ENCODE assay signal across 1 cellular context in the genomic region with DNA sequence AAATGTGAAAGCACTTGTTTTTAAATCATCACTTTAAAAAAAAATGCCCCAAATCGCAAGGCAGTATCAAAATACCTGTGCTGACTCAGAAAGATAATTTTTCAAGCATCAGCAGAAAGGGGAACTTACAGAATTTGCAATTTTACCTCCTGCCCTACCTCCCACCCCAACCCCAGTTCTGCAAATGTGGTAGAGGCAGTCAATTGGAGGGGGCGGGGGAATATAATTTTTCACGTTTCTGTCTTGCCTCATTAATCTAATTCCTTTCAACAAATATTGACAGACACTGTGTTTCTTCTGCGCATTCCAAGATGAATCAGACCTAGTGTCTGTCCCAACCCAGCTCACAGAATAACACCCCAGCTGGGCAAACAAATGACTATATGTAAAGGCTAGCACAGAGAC.
TF ChIP-seq lines count a peak whose summit lies in the region.

No MANE protein-coding gene starts in this region.

TF ChIP-seq in GM12878, 131 proteins besides CTCF, POLR2A, EP300 and RAD21 (continued from another document):
- TF ChIP-seq, protein P1, sequence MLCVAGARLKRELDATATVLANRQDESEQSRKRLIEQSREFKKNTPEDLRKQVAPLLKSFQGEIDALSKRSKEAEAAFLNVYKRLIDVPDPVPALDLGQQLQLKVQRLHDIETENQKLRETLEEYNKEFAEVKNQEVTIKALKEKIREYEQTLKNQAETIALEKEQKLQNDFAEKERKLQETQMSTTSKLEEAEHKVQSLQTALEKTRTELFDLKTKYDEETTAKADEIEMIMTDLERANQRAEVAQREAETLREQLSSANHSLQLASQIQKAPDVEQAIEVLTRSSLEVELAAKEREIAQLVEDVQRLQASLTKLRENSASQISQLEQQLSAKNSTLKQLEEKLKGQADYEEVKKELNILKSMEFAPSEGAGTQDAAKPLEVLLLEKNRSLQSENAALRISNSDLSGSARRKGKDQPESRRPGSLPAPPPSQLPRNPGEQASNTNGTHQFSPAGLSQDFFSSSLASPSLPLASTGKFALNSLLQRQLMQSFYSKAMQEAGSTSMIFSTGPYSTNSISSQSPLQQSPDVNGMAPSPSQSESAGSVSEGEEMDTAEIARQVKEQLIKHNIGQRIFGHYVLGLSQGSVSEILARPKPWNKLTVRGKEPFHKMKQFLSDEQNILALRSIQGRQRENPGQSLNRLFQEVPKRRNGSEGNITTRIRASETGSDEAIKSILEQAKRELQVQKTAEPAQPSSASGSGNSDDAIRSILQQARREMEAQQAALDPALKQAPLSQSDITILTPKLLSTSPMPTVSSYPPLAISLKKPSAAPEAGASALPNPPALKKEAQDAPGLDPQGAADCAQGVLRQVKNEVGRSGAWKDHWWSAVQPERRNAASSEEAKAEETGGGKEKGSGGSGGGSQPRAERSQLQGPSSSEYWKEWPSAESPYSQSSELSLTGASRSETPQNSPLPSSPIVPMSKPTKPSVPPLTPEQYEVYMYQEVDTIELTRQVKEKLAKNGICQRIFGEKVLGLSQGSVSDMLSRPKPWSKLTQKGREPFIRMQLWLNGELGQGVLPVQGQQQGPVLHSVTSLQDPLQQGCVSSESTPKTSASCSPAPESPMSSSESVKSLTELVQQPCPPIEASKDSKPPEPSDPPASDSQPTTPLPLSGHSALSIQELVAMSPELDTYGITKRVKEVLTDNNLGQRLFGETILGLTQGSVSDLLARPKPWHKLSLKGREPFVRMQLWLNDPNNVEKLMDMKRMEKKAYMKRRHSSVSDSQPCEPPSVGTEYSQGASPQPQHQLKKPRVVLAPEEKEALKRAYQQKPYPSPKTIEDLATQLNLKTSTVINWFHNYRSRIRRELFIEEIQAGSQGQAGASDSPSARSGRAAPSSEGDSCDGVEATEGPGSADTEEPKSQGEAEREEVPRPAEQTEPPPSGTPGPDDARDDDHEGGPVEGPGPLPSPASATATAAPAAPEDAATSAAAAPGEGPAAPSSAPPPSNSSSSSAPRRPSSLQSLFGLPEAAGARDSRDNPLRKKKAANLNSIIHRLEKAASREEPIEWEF (IDR thresholded peaks at IDR 0.05; ENCODE audit: insufficient replicate concordance, low read depth, low read length), result peak; percentile 42
- TF ChIP-seq RELA (IDR thresholded peaks at IDR 0.05; ENCODE audit: borderline replicate concordance, partially characterized antibody) (peak; percentile 89), FOXK2 (IDR thresholded peaks at IDR 0.05) (no peak), TCF7 (IDR thresholded peaks at IDR 0.05; ENCODE audit: borderline replicate concordance) (peak; percentile 38; the same call in 1 of the 2 replicates), RUNX3 (IDR thresholded peaks at IDR 0.05; ENCODE audit: low read length) (peak; percentile 96)
